In genomic region chr12:68406134-68406576, GRCh38 we compare ENCODE assay signal across 8 cellular contexts.
DNase-seq lines count a peak whose midpoint lies in the region; ATAC-seq and TF ChIP-seq lines count a peak whose summit lies in the region.

No MANE protein-coding gene starts in this region.

- H3K9ac ChIP-seq in Loucy (ENCODE audit: low read depth, low read length, poor library complexity, severe bottlenecking), result no peak overlapping the region

- ATAC-seq in HG02642 (IDR thresholded peaks at IDR 0.05; ENCODE audit: poor library complexity, unreplicated experiment) (no peak), HG03045 (IDR thresholded peaks at IDR 0.05; ENCODE audit: unreplicated experiment) (no peak)

- no peaks in the 10 kb centered on the region for H3K9me3 ChIP-seq in Loucy (ENCODE audit: insufficient read depth, low read depth, low read length)

- H3K4me1 ChIP-seq in Loucy (ENCODE audit: insufficient read depth, low read length, poor library complexity, severe bottlenecking), result peaks cover 33% of the 10 kb centered on the region

- H3K79me2 ChIP-seq in Loucy (ENCODE audit: insufficient read depth, low read length), result no peaks in the 10 kb centered on the region

- H4K20me1 ChIP-seq in Loucy (ENCODE audit: insufficient read depth, low read length, poor library complexity, severe bottlenecking), result no peaks in the 10 kb centered on the region

- no peaks in the 10 kb centered on the region for H3K27me3 ChIP-seq in Loucy (ENCODE audit: insufficient read depth, low read length, poor library complexity, severe bottlenecking)

- H3K9me2 ChIP-seq in Loucy (replicated peaks; ENCODE audit: low read depth, low read length), result no peaks in the 10 kb centered on the region

- no peak overlapping the region for H3K4me2 ChIP-seq in Loucy (ENCODE audit: low read depth, low read length, poor library complexity, severe bottlenecking)

- no peak overlapping the region for H3K4me3 ChIP-seq in Loucy (ENCODE audit: low read length, poor library complexity, severe bottlenecking)
- H3K4me3 ChIP-seq in cardiac fibroblast (replicated peaks in 1 of 2; ENCODE audit: low read depth in 2 of 2, low read length in 2 of 2), result no peak overlapping the region

- peak; percentile 15; the same call in 1 of the 2 replicates for TF ChIP-seq CTCF in Loucy (conservative IDR thresholded peaks at IDR 0.05; ENCODE audit: low read length)
- TF ChIP-seq CTCF in cardiac fibroblast (IDR thresholded peaks at IDR 0.05; ENCODE audit: low read depth, low read length), result peak; percentile 54

- peak overlapping the region; percentile 8; the same call in 1 of the 2 replicates for H2AFZ ChIP-seq in Loucy (ENCODE audit: low read length)

- no peaks in the 10 kb centered on the region for H3K36me3 ChIP-seq in Loucy (ENCODE audit: insufficient read depth, low read length)

- DNase-seq in C1 segment of cervical spinal cord (lab: John Stamatoyannopoulos, UW) (peak; percentile 3 to 82 (median 55)), cardiac fibroblast (ENCODE audit: low read depth in 2 of 2) (peak; percentile 91 to 99), kidney glomerular epithelial cell (lab: John Stamatoyannopoulos, UW) (peak; percentile 8), superior temporal gyrus (ENCODE audit: extremely low spot score) (peak; percentile 26)
- no peak for DNase-seq in activated CD4-positive, alpha-beta T cell treated with anti-CD3 and anti-CD28 coated beads, Interleukin-2, amount 50 U/mL, for 1 hour

- H3F3A ChIP-seq in Loucy (ENCODE audit: low read depth), result no peaks in the 10 kb centered on the region
